In the genomic region with DNA sequence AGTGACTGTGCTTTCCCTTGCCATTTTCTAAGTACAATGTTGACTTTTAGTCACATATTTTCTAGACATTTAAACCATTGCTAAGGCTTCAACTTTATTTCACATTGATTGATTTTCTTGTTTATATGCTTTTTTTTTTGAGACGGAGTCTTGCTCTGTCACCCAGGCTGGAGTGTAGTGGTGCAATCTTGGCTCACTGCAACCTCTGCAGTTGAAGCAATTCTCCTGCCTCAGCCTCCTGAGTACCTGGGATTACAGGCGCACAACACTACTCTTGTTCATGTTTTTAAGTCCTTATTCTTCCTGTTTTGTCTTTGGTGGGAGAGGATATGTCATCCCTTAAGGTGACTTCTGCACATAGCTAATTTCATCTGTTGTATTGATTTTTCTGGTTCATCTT, we compare ENCODE assay signal across 14 cellular contexts.
"Had no signal": no experiment of that assay in that cellular context is flagged by ENCODE, and none has a peak within 500 bp of the region (broad histone marks: within the 10 kb centered on the region; RNA-seq: fewer than 3 reads in every experiment).

No MANE protein-coding gene starts in this region.

- H3K4me3 ChIP-seq: ascending aorta, cardiac muscle cell, esophagus squamous epithelium, right atrium auricular region, stomach, vagina had no signal

- H3K27ac Mint-ChIP-seq: memory B cell had no signal

- H3K27me3 Mint-ChIP-seq: memory B cell had no signal

- DNase-seq: activated CD4-positive, alpha-beta T cell treated with anti-CD3 and anti-CD28 coated beads, Interleukin-2, amount 50 U/mL, for 1 hour; activated CD4-positive, CD25-positive, alpha-beta regulatory T cell; activated gamma-delta T cell; esophagus squamous epithelium; foreskin fibroblast; head of caudate nucleus; small intestine; stomach; T-helper 2 cell had no signal

- H3K27me3 ChIP-seq: ascending aorta, cardiac muscle cell, esophagus squamous epithelium, right atrium auricular region, stomach, vagina had no signal

- H3K9me3 Mint-ChIP-seq: memory B cell had no signal

- H3K4me3 Mint-ChIP-seq: memory B cell had no signal

- H3K9me3 ChIP-seq: ascending aorta, esophagus squamous epithelium, right atrium auricular region, stomach, vagina had no signal

- H3K27ac ChIP-seq: ascending aorta, cardiac muscle cell, esophagus squamous epithelium, right atrium auricular region, stomach, vagina had no signal
